Comparison of ENCODE assay signal across 16 cellular contexts in the genomic region with DNA sequence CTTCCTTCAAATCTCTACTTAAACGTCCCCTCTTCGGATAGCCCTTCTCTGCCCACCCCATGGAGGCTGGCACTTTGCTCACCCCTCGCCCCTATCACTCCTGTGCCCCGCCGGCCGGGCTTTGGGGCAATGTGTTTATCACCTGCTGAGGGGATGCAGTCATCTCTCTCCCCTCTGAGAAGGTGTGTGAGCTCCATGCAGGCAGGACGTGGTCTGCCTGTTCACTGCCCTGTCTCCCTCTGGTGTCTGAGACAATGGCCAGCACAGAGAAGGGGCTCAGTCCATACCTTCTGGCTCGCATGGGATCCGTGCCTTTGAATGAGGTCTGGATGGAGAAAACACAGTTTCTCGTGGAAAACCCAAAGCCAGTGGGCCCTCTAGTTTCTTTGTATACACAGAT.
DNase-seq lines count a peak whose midpoint lies in the region; ATAC-seq and TF ChIP-seq lines count a peak whose summit lies in the region.
"Had no signal": no experiment of that assay in that cellular context is flagged by ENCODE, and none has a peak within 500 bp of the region (broad histone marks: within the 10 kb centered on the region; RNA-seq: fewer than 3 reads in every experiment).

No MANE protein-coding gene starts in this region.

- peaks cover 0 to 54% (median 43%) of the 10 kb centered on the region in 4 donors for H3K4me1 ChIP-seq in sigmoid colon

- no peaks in the 10 kb centered on the region for H3K36me3 ChIP-seq in sigmoid colon
- H3K36me3 ChIP-seq: adrenal gland, vagina had no signal

- H3K27me3 ChIP-seq in sigmoid colon: no peaks in the 10 kb centered on the region
- H3K27me3 ChIP-seq: adrenal gland, vagina had no signal

- TF ChIP-seq CTCF in CD14-positive monocyte (IDR thresholded peaks at IDR 0.05): no peak
- no peak for TF ChIP-seq CTCF in activated CD8-positive, alpha-beta T cell treated with anti-CD3 and anti-CD28 coated beads for 36 hours (IDR thresholded peaks at IDR 0.05)
- no peak for TF ChIP-seq CTCF in sigmoid colon (IDR thresholded peaks at IDR 0.05)

- intact Hi-C loops in CD14-positive monocyte (cut with micrococcal nuclease) (loop anchor here in 1 of 2 donors (10.0 kb wide), 2 partner anchors 65 to 295 kb away; a partner anchor contains a TSS), left ventricle myocardium superior (cut with micrococcal nuclease) (no loop called here), sigmoid colon (cut with DNase I) (no loop called here)
- intact Hi-C loops in activated CD8-positive, alpha-beta T cell treated with anti-CD3 and anti-CD28 coated beads for 36 hours (cut with micrococcal nuclease): loop anchor here (10.0 kb wide), 1 partner anchor 155 kb away; a partner anchor contains a TSS

- H3K27ac ChIP-seq in sigmoid colon: peak overlapping the region in 3 of 4 donors; percentile 27 to 80 (median 75)
- H3K27ac ChIP-seq: HL-60, vagina had no signal

- ATAC-seq in activated CD8-positive, alpha-beta T cell treated with anti-CD3 and anti-CD28 coated beads for 36 hours: peak; percentile 58
- ATAC-seq in left ventricle myocardium superior: peak; percentile 5
- ATAC-seq in HG03045 (IDR thresholded peaks at IDR 0.05; ENCODE audit: unreplicated experiment): no peak
- ATAC-seq in activated CD4-positive, CD25-positive, alpha-beta regulatory T cell treated with anti-CD3 and anti-CD28 coated beads, Interleukin-2, amount 50 U/mL, for 24 hours: no peak

- H3K27me3 Mint-ChIP-seq in CD14-positive monocyte (ENCODE audit: low read depth in 3 of 3): peaks cover 5 to 16% (median 10%) of the 10 kb centered on the region in 3 donors
- no peaks in the 10 kb centered on the region for H3K27me3 Mint-ChIP-seq in activated CD8-positive, alpha-beta T cell treated with anti-CD3 and anti-CD28 coated beads for 36 hours

- 71 to 83% methylated on average over 10 of the region's 10 CpGs for WGBS in sigmoid colon, 2 donors

- peak overlapping the region; percentile 55 to 86 for H3K4me3 Mint-ChIP-seq in CD14-positive monocyte
- H3K4me3 Mint-ChIP-seq in activated CD8-positive, alpha-beta T cell treated with anti-CD3 and anti-CD28 coated beads for 36 hours: no peak overlapping the region
- H3K4me3 Mint-ChIP-seq: T-helper 1 cell treated with Interleukin-12 subunit alpha and Interleukin-12 subunit beta and Interleukin-4 antibody, amounts not matched to agents 30 μg/mL and 1 μg/mL, for 36 hours had no signal

- POLR2A ChIA-PET in activated CD8-positive, alpha-beta T cell treated with anti-CD3 and anti-CD28 coated beads for 36 hours (lab: Charles Lee): interaction anchor here (0.9 kb wide), 1 partner anchor 9 kb away, joined by 4 read pairs; no protein-coding TSS in a partner anchor

- H3K4me3 ChIP-seq in sigmoid colon: no peak overlapping the region
- H3K4me3 ChIP-seq: adrenal gland, vagina had no signal

- no peak for TF ChIP-seq EP300 in sigmoid colon (IDR thresholded peaks at IDR 0.05)

- no peaks in the 10 kb centered on the region for H3K9me3 ChIP-seq in sigmoid colon
- H3K9me3 ChIP-seq: adrenal gland, vagina had no signal

- TF ChIP-seq POLR2A in sigmoid colon (IDR thresholded peaks at IDR 0.05): no peak

- H3K36me3 Mint-ChIP-seq in CD14-positive monocyte: peaks cover 7 to 15% of the 10 kb centered on the region in 2 donors
- peaks cover 17% of the 10 kb centered on the region for H3K36me3 Mint-ChIP-seq in activated CD8-positive, alpha-beta T cell treated with anti-CD3 and anti-CD28 coated beads for 36 hours (ENCODE audit: low read depth)

- peaks cover 0 to 6% (median 4%) of the 10 kb centered on the region in 7 donors for H3K9me3 Mint-ChIP-seq in CD14-positive monocyte
- H3K9me3 Mint-ChIP-seq in activated CD8-positive, alpha-beta T cell treated with anti-CD3 and anti-CD28 coated beads for 36 hours: peaks cover 1% of the 10 kb centered on the region

- no peak for DNase-seq in CD14-positive monocyte (ENCODE audit: low spot score)
- DNase-seq in activated CD8-positive, alpha-beta T cell treated with anti-CD3 and anti-CD28 coated beads for 36 hours: peak; percentile 22
- DNase-seq in left ventricle myocardium superior: no peak
- no peak for DNase-seq in sigmoid colon
- no peak for DNase-seq in OCI-M2 (lab: John Stamatoyannopoulos, UW; ENCODE audit: unreplicated experiment)
- DNase-seq in activated naive CD4-positive, alpha-beta T cell treated with anti-CD3 and anti-CD28 coated beads, Interleukin-2, amount 50 U/mL, for 16 hours: no peak
- DNase-seq: adrenal gland; Karpas-422; NCI-H1417; NCI-H2171 treated with DMSO at 0.1 percent for 48 hours; stimulated activated CD4-positive, alpha-beta T cell treated with anti-CD3 and anti-CD28 coated beads, Interleukin-4, amount 100 ng/mL, for 4 hours had no signal

- peak overlapping the region in 5 of 7 donors; percentile 5 to 61 (median 16) for H3K27ac Mint-ChIP-seq in CD14-positive monocyte
- H3K27ac Mint-ChIP-seq in activated CD8-positive, alpha-beta T cell treated with anti-CD3 and anti-CD28 coated beads for 36 hours: no peak overlapping the region
- H3K27ac Mint-ChIP-seq: T-helper 1 cell treated with Interleukin-12 subunit alpha and Interleukin-12 subunit beta and Interleukin-4 antibody, amounts not matched to agents 30 μg/mL and 1 μg/mL, for 36 hours had no signal

- CTCF ChIA-PET in activated CD8-positive, alpha-beta T cell treated with anti-CD3 and anti-CD28 coated beads for 36 hours (lab: Charles Lee): interaction anchor here (1.1 kb wide), 1 partner anchor 9 kb away, joined by 4 read pairs; no protein-coding TSS in a partner anchor

- peaks cover 22% of the 10 kb centered on the region for H3K4me1 Mint-ChIP-seq in CD14-positive monocyte
- H3K4me1 Mint-ChIP-seq in activated CD8-positive, alpha-beta T cell treated with anti-CD3 and anti-CD28 coated beads for 36 hours (ENCODE audit: low read depth): peaks cover 34% of the 10 kb centered on the region

Comparison
In these comparisons a context has a peak if more than half of its experiments do, and no peak if none do; other contexts are left out.
1. ATAC-seq: peak in activated CD8-positive, alpha-beta T cell treated with anti-CD3 and anti-CD28 coated beads for 36 hours (single experiment) and left ventricle myocardium superior (single experiment); none in HG03045 (single experiment) and activated CD4-positive, CD25-positive, alpha-beta regulatory T cell treated with anti-CD3 and anti-CD28 coated beads, Interleukin-2, amount 50 U/mL, for 24 hours (0 of 2).